9 cellular contexts compared by ENCODE assay signal in the genomic region with DNA sequence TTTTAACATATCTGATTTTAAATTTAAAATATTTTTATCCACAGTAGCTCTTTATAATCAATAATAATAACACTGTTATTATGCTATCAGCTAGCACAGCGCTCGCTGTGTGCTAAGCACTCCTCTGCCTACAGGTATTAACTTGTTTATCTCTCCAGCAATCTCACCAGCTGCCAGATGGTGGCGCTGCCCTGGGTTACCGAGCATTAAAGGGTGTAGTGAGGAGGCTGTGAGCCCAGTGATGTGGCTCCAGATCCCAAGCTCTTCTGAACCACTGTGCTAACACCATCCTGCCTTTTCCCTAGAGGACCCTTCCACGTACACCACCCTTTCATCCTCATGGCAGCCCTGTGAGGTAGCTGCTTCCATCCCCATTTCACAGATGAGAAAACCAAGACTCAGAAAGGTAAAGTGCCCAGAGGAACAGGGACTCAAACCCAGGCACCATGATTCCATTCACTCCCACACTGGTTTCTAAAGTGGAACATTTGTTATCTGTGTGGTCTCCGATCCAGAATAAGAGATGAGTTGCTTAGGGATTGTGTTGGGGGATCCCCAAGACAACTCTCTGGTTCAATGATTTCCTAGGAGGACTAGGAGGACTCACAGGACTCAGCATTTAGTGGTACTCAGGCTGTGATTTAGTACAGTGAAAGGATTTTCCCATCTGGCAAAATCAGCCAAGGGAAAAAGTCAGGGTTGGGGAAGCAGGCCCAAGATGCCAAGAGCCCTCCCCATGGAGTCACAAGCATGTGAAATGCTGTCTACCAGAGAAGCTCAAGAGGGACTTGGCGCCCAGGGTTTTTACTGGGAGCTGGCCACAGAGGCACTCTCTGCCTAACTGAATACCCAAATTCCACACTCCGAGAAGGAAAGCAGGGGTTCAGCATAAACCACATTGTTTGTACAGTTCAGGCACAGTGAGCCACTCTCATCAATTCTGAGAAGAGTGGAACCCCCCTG. TPM values are rescaled to one million over a fixed set of nuclear protein-coding genes. Genes with fewer than 3 reads are reported as not detected.
A peak's percentile ranks its signal among the peaks of the same experiment; 100 is the strongest.
DNase-seq lines count a peak whose midpoint lies in the region; ATAC-seq and TF ChIP-seq lines count a peak whose summit lies in the region.
"Had no signal": no experiment of that assay in that cellular context is flagged by ENCODE, and none has a peak within 500 bp of the region (broad histone marks: within the 10 kb centered on the region; RNA-seq: fewer than 3 reads in every experiment).

No MANE protein-coding gene starts in this region.

- H3K36me3 Mint-ChIP-seq in activated T-cell treated with anti-CD3 and anti-CD28 coated beads, Interleukin-2, amount 50 U/mL, for 24 hours (ENCODE audit: low read depth), result no peaks in the 10 kb centered on the region
- H3K36me3 Mint-ChIP-seq in activated CD4-positive, alpha-beta memory T cell treated with anti-CD3 and anti-CD28 coated beads for 36 hours, result no peaks in the 10 kb centered on the region

- no peaks in the 10 kb centered on the region for H3K9me3 Mint-ChIP-seq in activated T-cell treated with anti-CD3 and anti-CD28 coated beads, Interleukin-2, amount 50 U/mL, for 24 hours
- H3K9me3 Mint-ChIP-seq in activated CD4-positive, alpha-beta memory T cell treated with anti-CD3 and anti-CD28 coated beads for 36 hours, result no peaks in the 10 kb centered on the region

- H3K4me1 Mint-ChIP-seq in activated T-cell treated with anti-CD3 and anti-CD28 coated beads, Interleukin-2, amount 50 U/mL, for 24 hours (ENCODE audit: low read depth), result no peaks in the 10 kb centered on the region
- H3K4me1 Mint-ChIP-seq in activated CD4-positive, alpha-beta memory T cell treated with anti-CD3 and anti-CD28 coated beads for 36 hours (ENCODE audit: low read depth), result no peaks in the 10 kb centered on the region

- no peak overlapping the region for H3K4me3 ChIP-seq in kidney epithelial cell (ENCODE audit: low read depth, low read length)

- ATAC-seq in HG03108 (IDR thresholded peaks at IDR 0.05; ENCODE audit: unreplicated experiment), result no peak
- ATAC-seq in HG02763 (IDR thresholded peaks at IDR 0.05; ENCODE audit: unreplicated experiment), result no peak
- ATAC-seq in GM21825 (IDR thresholded peaks at IDR 0.05; ENCODE audit: unreplicated experiment), result no peak
- ATAC-seq: right cardiac atrium had no signal

- H3K27me3 Mint-ChIP-seq in activated T-cell treated with anti-CD3 and anti-CD28 coated beads, Interleukin-2, amount 50 U/mL, for 24 hours, result peaks cover 23% of the 10 kb centered on the region
- peaks cover 11% of the 10 kb centered on the region for H3K27me3 Mint-ChIP-seq in activated CD4-positive, alpha-beta memory T cell treated with anti-CD3 and anti-CD28 coated beads for 36 hours

- intact Hi-C loops in activated CD4-positive, alpha-beta memory T cell treated with anti-CD3 and anti-CD28 coated beads for 36 hours (cut with micrococcal nuclease), result no loop called here

- peak; percentile 69 for TF ChIP-seq CTCF in kidney epithelial cell (IDR thresholded peaks at IDR 0.05; ENCODE audit: insufficient read depth, low read length, poor library complexity, severe bottlenecking)

- no peak overlapping the region for H3K27ac Mint-ChIP-seq in activated T-cell treated with anti-CD3 and anti-CD28 coated beads, Interleukin-2, amount 50 U/mL, for 24 hours
- no peak overlapping the region for H3K27ac Mint-ChIP-seq in activated CD4-positive, alpha-beta memory T cell treated with anti-CD3 and anti-CD28 coated beads for 36 hours

- POLR2A ChIA-PET in activated CD4-positive, alpha-beta memory T cell treated with anti-CD3 and anti-CD28 coated beads for 36 hours (lab: Charles Lee), result no interaction called here

- CTCF ChIA-PET in activated CD4-positive, alpha-beta memory T cell treated with anti-CD3 and anti-CD28 coated beads for 36 hours (lab: Charles Lee), result interaction anchor here (0.7 to 1.2 kb wide), 5 partner anchors 13 to 257 kb away, joined by 3 to 5 read pairs (median 3); no protein-coding TSS in a partner anchor

- H3K4me3 Mint-ChIP-seq in activated T-cell treated with anti-CD3 and anti-CD28 coated beads, Interleukin-2, amount 50 U/mL, for 24 hours, result no peak overlapping the region
- H3K4me3 Mint-ChIP-seq in activated CD4-positive, alpha-beta memory T cell treated with anti-CD3 and anti-CD28 coated beads for 36 hours, result no peak overlapping the region

- peak; percentile 48 for DNase-seq in activated T-cell treated with anti-CD3 and anti-CD28 coated beads, Interleukin-2, amount 50 U/mL, for 24 hours
- DNase-seq in activated T-cell treated with anti-CD3 and anti-CD28 coated beads for 4 hours, result no peak
- peak; percentile 40 for DNase-seq in LHCN-M2 (ENCODE audit: low read depth)
- DNase-seq in activated CD4-positive, alpha-beta memory T cell treated with anti-CD3 and anti-CD28 coated beads for 36 hours, result peak; percentile 70
- DNase-seq in kidney epithelial cell (ENCODE audit: low read depth), result no peak

- peaks cover 22% of the 10 kb centered on the region for H3K27me3 ChIP-seq in kidney epithelial cell (ENCODE audit: control insufficient read depth, insufficient read depth, low read length)

- no peaks in the 10 kb centered on the region for H3K36me3 ChIP-seq in kidney epithelial cell (ENCODE audit: control insufficient read depth, insufficient read depth, low read length)

RNA-seq across cellular contexts. Expression of a gene that starts 7.0 kb away (rescaled TPM):
- 2.8 and 6.2 TPM in 2 replicates for total RNA-seq in LHCN-M2 (2014; rRNA removed)
- 4.4 TPM for polyA plus RNA-seq in LHCN-M2 (2012)
- total RNA-seq in activated CD4-positive, alpha-beta memory T cell treated with anti-CD3 and anti-CD28 coated beads for 36 hours, result not detected
- total RNA-seq in kidney epithelial cell, result 2.5 and 10.0 TPM in 2 replicates

RNA-seq across cellular contexts. Expression of a gene that starts 24.8 kb away (rescaled TPM):
- 44.2 and 47.6 TPM in 2 replicates for total RNA-seq in LHCN-M2 (2014; rRNA removed)
- polyA plus RNA-seq in LHCN-M2 (2012), result 51.5 TPM
- 10 to 100 TPM; 22.1 to 22.2 TPM for total RNA-seq in activated CD4-positive, alpha-beta memory T cell treated with anti-CD3 and anti-CD28 coated beads for 36 hours
- 87.2 and 93.9 TPM in 2 replicates for total RNA-seq in kidney epithelial cell

Comparison
In these comparisons a context has a peak if more than half of its experiments do, and no peak if none do; other contexts are left out.
1. DNase-seq: peak in activated T-cell treated with anti-CD3 and anti-CD28 coated beads, Interleukin-2, amount 50 U/mL, for 24 hours (single experiment), LHCN-M2 (single experiment) and activated CD4-positive, alpha-beta memory T cell treated with anti-CD3 and anti-CD28 coated beads for 36 hours (single experiment); none in activated T-cell treated with anti-CD3 and anti-CD28 coated beads for 4 hours (single experiment) and kidney epithelial cell (single experiment).